23 cellular contexts compared by ENCODE assay signal in the genomic region with DNA sequence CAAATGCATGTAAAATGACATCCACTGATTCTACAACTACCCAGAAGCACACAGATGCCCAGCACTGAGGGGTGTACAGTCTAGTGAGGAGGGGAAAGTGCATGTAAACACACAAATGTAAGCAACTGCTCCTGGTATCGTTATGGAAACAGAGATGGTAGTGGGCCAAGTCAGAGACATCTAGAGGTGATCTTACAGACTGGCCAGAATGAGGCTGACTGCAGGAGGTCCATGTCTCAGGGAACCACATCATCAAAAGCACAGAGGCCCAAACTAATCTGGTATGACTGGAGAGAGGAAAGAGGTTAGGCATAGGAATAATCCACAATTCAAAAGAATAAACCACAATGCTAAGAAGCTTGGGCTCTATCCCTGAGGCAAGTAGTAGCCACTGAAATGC.
"Had no signal": no experiment of that assay in that cellular context is flagged by ENCODE, and none has a peak within 500 bp of the region (broad histone marks: within the 10 kb centered on the region; RNA-seq: fewer than 3 reads in every experiment).

No MANE protein-coding gene starts in this region.

- H3K27me3 Mint-ChIP-seq: activated CD4-positive, alpha-beta memory T cell treated with anti-CD3 and anti-CD28 coated beads for 36 hours; activated naive CD8-positive, alpha-beta T cell treated with anti-CD3 and anti-CD28 coated beads, Interleukin-2, amount 50 U/mL, for 24 hours; brain had no signal

- H3K27ac Mint-ChIP-seq: activated CD4-positive, alpha-beta memory T cell treated with anti-CD3 and anti-CD28 coated beads for 36 hours; activated naive CD8-positive, alpha-beta T cell treated with anti-CD3 and anti-CD28 coated beads, Interleukin-2, amount 50 U/mL, for 24 hours; T-helper 1 cell treated with Interleukin-12 subunit alpha and Interleukin-12 subunit beta and Interleukin-4 antibody, amounts not matched to agents 30 μg/mL and 1 μg/mL, for 36 hours had no signal

- H3K4me3 Mint-ChIP-seq: activated CD4-positive, alpha-beta memory T cell treated with anti-CD3 and anti-CD28 coated beads for 36 hours; activated naive CD8-positive, alpha-beta T cell treated with anti-CD3 and anti-CD28 coated beads, Interleukin-2, amount 50 U/mL, for 24 hours; brain; T-helper 1 cell treated with Interleukin-12 subunit alpha and Interleukin-12 subunit beta and Interleukin-4 antibody, amounts not matched to agents 30 μg/mL and 1 μg/mL, for 36 hours had no signal

- ATAC-seq: activated naive CD8-positive, alpha-beta T cell treated with anti-CD3 and anti-CD28 coated beads, Interleukin-2, amount 50 U/mL, for 24 hours; heart right ventricle; left cardiac atrium; psoas muscle had no signal

- DNase-seq: activated CD4-positive, alpha-beta memory T cell treated with anti-CD3 and anti-CD28 coated beads for 36 hours; activated CD4-positive, alpha-beta T cell treated with anti-CD3 and anti-CD28 coated beads for 48 hours; activated CD4-positive, CD25-positive, alpha-beta regulatory T cell; activated naive CD4-positive, alpha-beta T cell treated with anti-CD3 and anti-CD28 coated beads, Interleukin-2, amount 50 U/mL, for 16 hours; activated naive CD8-positive, alpha-beta T cell treated with anti-CD3 and anti-CD28 coated beads, Interleukin-2, amount 50 U/mL, for 24 hours; activated T-cell treated with anti-CD3 and anti-CD28 coated beads, Interleukin-2, amount 50 U/mL, for 48 hours; dermis blood vessel endothelial cell; effector CD8-positive, alpha-beta T cell; erythroblast; foreskin fibroblast; heart right ventricle; islet precursor cell; left cardiac atrium; mesenchymal stem cell; ovary; psoas muscle; stimulated activated CD4-positive, alpha-beta T cell treated with anti-CD3 and anti-CD28 coated beads, Interleukin-12 subunit alpha, Interleukin-12 subunit beta, amount 100 ng/mL, for 4 hours; stomach; transverse colon; uterus had no signal

- H3K9me3 Mint-ChIP-seq: activated naive CD8-positive, alpha-beta T cell treated with anti-CD3 and anti-CD28 coated beads, Interleukin-2, amount 50 U/mL, for 24 hours; T-helper 1 cell treated with Interleukin-12 subunit alpha and Interleukin-12 subunit beta and Interleukin-4 antibody, amounts not matched to agents 30 μg/mL and 1 μg/mL, for 36 hours had no signal

- H3K4me3 ChIP-seq: heart right ventricle, ovary, psoas muscle, right atrium auricular region, stomach, transverse colon, uterus had no signal
